14 cellular contexts compared by ENCODE assay signal in genomic region chr4:89681219-89681618, GRCh38.
A peak's percentile ranks its signal among the peaks of the same experiment; 100 is the strongest.
DNase-seq lines count a peak whose midpoint lies in the region; ATAC-seq, FAIRE-seq and TF ChIP-seq lines count a peak whose summit lies in the region.
"Had no signal": no experiment of that assay in that cellular context is flagged by ENCODE, and none has a peak within 500 bp of the region (broad histone marks: within the 10 kb centered on the region; RNA-seq: fewer than 3 reads in every experiment).

No MANE protein-coding gene starts in this region.

- H4K20me1 ChIP-seq in HCT116 (ENCODE audit: insufficient read depth): no peaks in the 10 kb centered on the region
- H4K20me1 ChIP-seq in H1 (replicated peaks in 1 of 2; ENCODE audit: control insufficient read depth in 1 of 2, insufficient read depth in 2 of 2, low read length in 2 of 2): peaks cover 0 to 2% of the 10 kb centered on the region in 2 experiments

- H3K27me3 ChIP-seq in HCT116 (ENCODE audit: insufficient read depth, low read length) (no peaks in the 10 kb centered on the region), H1 (replicated peaks in 1 of 4; ENCODE audit: control insufficient read depth in 3 of 4, extremely low read depth in 1 of 4, insufficient read depth in 3 of 4, low read length in 3 of 4) (peaks cover 0 to 1% (median 0%) of the 10 kb centered on the region in 4 experiments; a peak in 1 of 7 replicates)

- WGBS in H1 (ENCODE audit: extremely low coverage in 1 of 2, insufficient coverage in 1 of 2, insufficient read length in 1 of 2, insufficient replicate concordance in 2 of 2, low coverage in 1 of 2, low lambda C conversion rate in 2 of 2, missing lambda C conversion rate in 1 of 2), 2 experiments: 16% methylated on average over 8 of the region's 8 CpGs; no CpG with 5 or more reads in 1 of the 2 experiments

- H3K9me2 ChIP-seq in HCT116 (ENCODE audit: insufficient read depth): no peaks in the 10 kb centered on the region

- peaks cover 0 to 14% of the 10 kb centered on the region in 2 experiments; a peak in 2 of 4 replicates for H3K4me1 ChIP-seq in HCT116 (ENCODE audit: control insufficient read depth in 1 of 2, insufficient read depth in 2 of 2, low read length in 2 of 2)
- peaks cover 0 to 3% (median 0%) of the 10 kb centered on the region in 4 experiments; a peak in 2 of 7 replicates for H3K4me1 ChIP-seq in H1 (replicated peaks in 1 of 4; ENCODE audit: control insufficient read depth in 3 of 4, insufficient read depth in 4 of 4, low read length in 3 of 4)

- peak overlapping the region; percentile 54 for H3K27ac ChIP-seq in HCT116 (ENCODE audit: low read depth, low read length)
- H3K27ac ChIP-seq in H1 (ENCODE audit: low read depth, low read length): peak overlapping the region; percentile 37; the same call in 1 of the 2 replicates
- H3K27ac ChIP-seq: thoracic aorta had no signal

- no peak overlapping the region; the same call in 1 of the 2 replicates for H3K18ac ChIP-seq in H1 (ENCODE audit: extremely low read depth, low read length)

- H3K79me2 ChIP-seq in HCT116 (ENCODE audit: insufficient read depth, low read length) (no peaks in the 10 kb centered on the region), H1 (ENCODE audit: control insufficient read depth in 1 of 2, insufficient read depth in 2 of 2, low read length in 2 of 2) (peaks cover 0 to 41% of the 10 kb centered on the region in 2 experiments; a peak in 3 of 4 replicates)

- H4K91ac ChIP-seq in H1 (replicated peaks; ENCODE audit: insufficient read length, low read length): no peak overlapping the region

- H2BK20ac ChIP-seq in H1 (ENCODE audit: low read length): no peak overlapping the region

- H3K27ac Mint-ChIP-seq in nephron progenitor cell: peak overlapping the region; percentile 42
- H3K27ac Mint-ChIP-seq: activated T-helper 17 cell treated with anti-CD3 and anti-CD28 coated beads, Interleukin-2, amount 50 U/mL, for 72 hours; memory B cell had no signal

- no peak overlapping the region for H2BK15ac ChIP-seq in H1 (ENCODE audit: low read length)

- H2BK5ac ChIP-seq in H1 (ENCODE audit: low read depth, low read length): no peak overlapping the region

- no peak overlapping the region for H3K56ac ChIP-seq in H1 (replicated peaks; ENCODE audit: insufficient read length, low read depth, low read length)

- H2BK12ac ChIP-seq in H1 (ENCODE audit: low read depth, low read length): no peak overlapping the region

- H3K9ac ChIP-seq in HCT116 (ENCODE audit: low read length) (peak overlapping the region; percentile 44), H1 (replicated peaks in 1 of 4; ENCODE audit: extremely low read depth in 1 of 4, low read depth in 3 of 4, low read length in 3 of 4) (peak overlapping the region in 3 of 4 experiments; percentile 41 to 80 (median 53); a peak in 4 of 7 replicates)

- DNase-seq in HCT116 (ENCODE audit: low read depth, low spot score) (peak; percentile 48), NCI-H345 treated with DMSO at 0.1 percent for 48 hours (lab: John Stamatoyannopoulos, UW; ENCODE audit: unreplicated experiment) (peak; percentile 60), H1 (ENCODE audit: low read depth in 1 of 2, low spot score in 2 of 2) (peak; percentile 53 to 70), nephron progenitor cell (peak; percentile 6), NCI-H2081 (lab: John Stamatoyannopoulos, UW) (no peak), GM12892 (ENCODE audit: insufficient read length) (no peak)
- no peak for DNase-seq in activated T-cell treated with anti-CD3 and anti-CD28 coated beads, Interleukin-2, amount 50 U/mL, for 48 hours
- no peak for DNase-seq in activated CD4-positive, CD25-positive, alpha-beta regulatory T cell treated with anti-CD3 and anti-CD28 coated beads, Interleukin-2, amount 50 U/mL, for 72 hours
- DNase-seq: caudate nucleus, foreskin fibroblast, NCI-H1048 had no signal

- intact Hi-C loops in HCT116 (cut with micrococcal nuclease): no loop called here

- H4K5ac ChIP-seq in H1 (ENCODE audit: insufficient read length, low read depth, low read length): peak overlapping the region; percentile 86

- TF ChIP-seq CTCF in HCT116 (IDR thresholded peaks at IDR 0.05 in 2 of 3, conservative IDR thresholded peaks at IDR 0.05 in 1 of 3; ENCODE audit: borderline replicate concordance in 1 of 3, insufficient read depth in 1 of 3, low read depth in 2 of 3, low read length in 2 of 3) (no peak), H1 (IDR thresholded peaks at IDR 0.05; ENCODE audit: control extremely low read depth in 1 of 3, insufficient read depth in 1 of 3, low read depth in 1 of 3, low read length in 3 of 3) (no peak), nephron progenitor cell (IDR thresholded peaks at IDR 0.05) (no peak)

- H2BK120ac ChIP-seq in H1 (replicated peaks; ENCODE audit: low read depth, low read length): no peak overlapping the region

- ATAC-seq in HCT116: peak; percentile 100
- ATAC-seq: activated T-helper 17 cell treated with anti-CD3 and anti-CD28 coated beads, Interleukin-2, amount 50 U/mL, for 72 hours had no signal

- H3K4me2 ChIP-seq in HCT116 (ENCODE audit: low read length): peak overlapping the region; percentile 70
- H3K4me2 ChIP-seq in H1 (ENCODE audit: insufficient read depth in 1 of 2, low read depth in 2 of 2, low read length in 2 of 2): peak overlapping the region; percentile 63 to 67

- peaks cover 8% of the 10 kb centered on the region for H3K4me1 Mint-ChIP-seq in nephron progenitor cell
- H3K4me1 Mint-ChIP-seq: activated T-helper 17 cell treated with anti-CD3 and anti-CD28 coated beads, Interleukin-2, amount 50 U/mL, for 72 hours; memory B cell had no signal

- H3K4ac ChIP-seq in H1 (replicated peaks; ENCODE audit: insufficient read length, low read depth, low read length): no peak overlapping the region

- CTCF ChIA-PET in HCT116 (lab: Charles Lee) (interaction anchor here (0.8 kb wide), 1 partner anchor 188 kb away, joined by 3 read pairs; no protein-coding TSS in a partner anchor), H1 (lab: Charles Lee; ENCODE audit: partially characterized antibody) (no interaction called here)

- H3K4me3 Mint-ChIP-seq in nephron progenitor cell: peak overlapping the region; percentile 66
- H3K4me3 Mint-ChIP-seq: activated T-helper 17 cell treated with anti-CD3 and anti-CD28 coated beads, Interleukin-2, amount 50 U/mL, for 72 hours; memory B cell had no signal

- no peaks in the 10 kb centered on the region for H3K23me2 ChIP-seq in H1 (ENCODE audit: low read depth, low read length)

- H4K8ac ChIP-seq in H1 (ENCODE audit: extremely low read depth, insufficient read depth, low read length): no peak overlapping the region

- FAIRE-seq in H1 (lab: Jason Lieb, UNC) (no peak), GM12892 (lab: Jason Lieb, UNC) (no peak)

- H2AFZ ChIP-seq in HCT116 (ENCODE audit: low read depth, low read length, poor library complexity, severe bottlenecking) (peak overlapping the region; percentile 13), H1 (ENCODE audit: low read length) (0 out of 2 replicates have a peak overlapping the region, but pooled peaks have one; percentile 28)

- POLR2A ChIA-PET in HCT116 (lab: Charles Lee) (no interaction called here), H1 (lab: Charles Lee; ENCODE audit: partially characterized antibody) (interaction anchor here (0.5 to 1.0 kb wide), 5 partner anchors 10 to 1197 kb away, joined by 3 to 5 read pairs (median 4); no protein-coding TSS in a partner anchor)

- H3K23ac ChIP-seq in H1 (ENCODE audit: insufficient read length): no peak overlapping the region

- H3K36me3 ChIP-seq in HCT116 (ENCODE audit: control insufficient read depth in 1 of 2, insufficient read depth in 2 of 2, low read length in 2 of 2): no peaks in the 10 kb centered on the region
- peaks cover 0 to 22% (median 13%) of the 10 kb centered on the region in 4 experiments; a peak in 4 of 8 replicates for H3K36me3 ChIP-seq in H1 (ENCODE audit: control insufficient read depth in 2 of 4, insufficient read depth in 4 of 4, low read length in 3 of 4)
- H3K36me3 ChIP-seq: thoracic aorta had no signal

- H3K4me3 ChIP-seq in HCT116 (replicated peaks in 1 of 2; ENCODE audit: low read depth in 1 of 2, low read length in 2 of 2) (peak overlapping the region; percentile 44 to 53), H1 (ENCODE audit: extremely low read depth in 1 of 4, insufficient read depth in 2 of 4, low read depth in 3 of 4, low read length in 4 of 4) (peak overlapping the region; percentile 44 to 84 (median 68))
- H3K4me3 ChIP-seq: thoracic aorta had no signal

- no peaks in the 10 kb centered on the region for H3K79me1 ChIP-seq in H1 (ENCODE audit: low read depth, low read length)

- no peak for TF ChIP-seq RAD21 in HCT116 (IDR thresholded peaks at IDR 0.05; ENCODE audit: low read depth)
- no peak for TF ChIP-seq RAD21 in H1 (IDR thresholded peaks at IDR 0.05 in 1 of 2, conservative IDR thresholded peaks at IDR 0.05 in 1 of 2; ENCODE audit: low read depth in 2 of 2, low read length in 2 of 2)

- H3K9me3 Mint-ChIP-seq in nephron progenitor cell: peaks cover 35% of the 10 kb centered on the region
- H3K9me3 Mint-ChIP-seq: activated T-helper 17 cell treated with anti-CD3 and anti-CD28 coated beads, Interleukin-2, amount 50 U/mL, for 72 hours had no signal

- peaks cover 11% of the 10 kb centered on the region for H3K36me3 Mint-ChIP-seq in nephron progenitor cell (ENCODE audit: low read depth)
- H3K36me3 Mint-ChIP-seq: memory B cell had no signal

- TF ChIP-seq EP300 in H1 (IDR thresholded peaks at IDR 0.05; ENCODE audit: borderline replicate concordance in 1 of 2, low read depth in 2 of 2, low read length in 2 of 2): no peak

- H3K14ac ChIP-seq in H1 (ENCODE audit: insufficient read length): no peak overlapping the region

- no peaks in the 10 kb centered on the region for H3K27me3 Mint-ChIP-seq in nephron progenitor cell (ENCODE audit: low read depth, poor library complexity)
- H3K27me3 Mint-ChIP-seq: activated T-helper 17 cell treated with anti-CD3 and anti-CD28 coated beads, Interleukin-2, amount 50 U/mL, for 72 hours; memory B cell had no signal

- H2AK5ac ChIP-seq in H1 (ENCODE audit: low read depth, low read length): no peak overlapping the region

- BruUV-seq in HCT116 (replicated peaks; lab: Mats Ljungman, UMichigan): no TSS peak

- no peaks in the 10 kb centered on the region for H3K9me3 ChIP-seq in HCT116 (ENCODE audit: control insufficient read depth in 1 of 2, insufficient read depth in 1 of 2, low read depth in 1 of 2, low read length in 2 of 2)
- H3K9me3 ChIP-seq in H1 (ENCODE audit: insufficient read depth in 2 of 2, low read depth in 1 of 2, low read length in 1 of 2): no peaks in the 10 kb centered on the region
- H3K9me3 ChIP-seq: thoracic aorta had no signal

- RAD21 ChIA-PET in HCT116 (lab: Charles Lee; ENCODE audit: low non-redundant PET in 1 of 2, low total read pairs in 2 of 2, uncharacterized antibody in 2 of 2, unreplicated experiment in 2 of 2): no interaction called here

- TF ChIP-seq POLR2A in HCT116 (IDR thresholded peaks at IDR 0.05; ENCODE audit: borderline replicate concordance, extremely low read depth, insufficient read depth, insufficient read length): no peak
- peak; percentile 90 to 98 for TF ChIP-seq POLR2A in H1 (IDR thresholded peaks at IDR 0.05; ENCODE audit: control extremely low read depth in 1 of 2, low read depth in 2 of 2, low read length in 2 of 2)
- TF ChIP-seq POLR2A in GM12892 (IDR thresholded peaks at IDR 0.05; ENCODE audit: low read depth, low read length): no peak

TF ChIP-seq in HCT116, 20 proteins besides CTCF, POLR2A, EP300 and RAD21 (continues in another document):
- no peak for TF ChIP-seq EZH2phosphoT487 (IDR thresholded peaks at IDR 0.05; ENCODE audit: borderline replicate concordance)

Comparison
In these comparisons a context has a peak if more than half of its experiments do, and no peak if none do; other contexts are left out.
1. DNase-seq: peak in HCT116 (single experiment), NCI-H345 treated with DMSO at 0.1 percent for 48 hours (single experiment), H1 (2 of 2) and nephron progenitor cell (single experiment); none in activated T-cell treated with anti-CD3 and anti-CD28 coated beads, Interleukin-2, amount 50 U/mL, for 48 hours (0 of 2), activated CD4-positive, CD25-positive, alpha-beta regulatory T cell treated with anti-CD3 and anti-CD28 coated beads, Interleukin-2, amount 50 U/mL, for 72 hours (single experiment), NCI-H2081 (0 of 2) and GM12892 (single experiment).
2. POLR2A ChIP-seq: peak in H1 (2 of 2); none in HCT116 (single experiment) and GM12892 (single experiment).
3. Of the 16 proteins assayed by ChIP-seq in both H1 and HCT116: peak only in H1: POLR2A; only in HCT116: MAX and SIN3A; in both: POLR2AphosphoS5; in neither: 12.